20 cellular contexts compared by ENCODE assay signal in genomic region chr22:33687464-33687863, GRCh38.
"Had no signal": no experiment of that assay in that cellular context is flagged by ENCODE, and none has a peak within 500 bp of the region (broad histone marks: within the 10 kb centered on the region; RNA-seq: fewer than 3 reads in every experiment).

No MANE protein-coding gene starts in this region.

- DNase-seq: KBM-7, MV-4-11, NCI-H1048, NCI-H1105, NCI-H1417, NCI-H146, NCI-H1694 treated with DMSO at 0.1 percent for 48 hours, NCI-H1930, NCI-H2081, NCI-H2107, NCI-H2227 treated with DMSO at 0.1 percent for 48 hours, NCI-H524, NCI-H526 treated with DMSO at 0.1 percent for 48 hours, NCI-H774, Right ventricle myocardium superior, RPMI8226, SIG-M5 had no signal

- H3K27me3 ChIP-seq: SJSA1 had no signal

- H3K4me3 ChIP-seq: SJSA1, SK-N-MC had no signal

- H3K27ac ChIP-seq: SJSA1, SK-N-MC had no signal

- FAIRE-seq: RCC 7860 had no signal

- H3K4me1 ChIP-seq: SJSA1 had no signal

- H3K9me3 ChIP-seq: SJSA1 had no signal

- H3K36me3 ChIP-seq: SJSA1 had no signal
